ENCODE assay signal across 8 cellular contexts in the genomic region with DNA sequence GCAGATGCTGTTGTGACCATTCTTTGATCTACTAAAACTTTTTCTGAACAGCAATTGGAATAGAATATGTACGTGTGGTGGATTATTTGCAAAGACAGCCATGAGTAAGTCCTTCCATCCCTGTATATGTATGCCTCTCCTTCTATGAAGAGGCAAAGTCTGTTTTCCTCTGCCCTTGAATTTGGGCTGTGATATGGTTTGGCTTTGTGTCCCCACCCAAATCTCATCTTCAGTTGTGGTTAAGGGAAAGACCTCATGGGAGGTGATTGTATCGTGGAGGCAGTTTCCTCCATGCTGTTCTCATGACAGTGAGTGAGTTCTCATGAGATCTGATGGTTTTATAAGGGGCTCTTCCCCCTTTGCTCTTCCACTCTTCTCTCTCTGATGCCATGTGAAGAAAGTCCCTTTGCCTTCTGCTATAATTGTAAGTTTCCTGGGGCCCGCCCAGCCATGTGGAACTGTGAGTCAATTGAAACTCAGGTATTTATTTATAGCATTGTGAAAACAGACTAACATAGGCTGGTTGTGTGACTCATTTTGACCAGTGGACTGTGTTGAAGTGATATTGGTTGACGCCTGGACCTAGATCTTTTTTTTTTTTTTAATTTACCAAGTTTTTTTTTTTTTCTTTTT.
DNase-seq lines count a peak whose midpoint lies in the region; ATAC-seq lines count a peak whose summit lies in the region.

No MANE protein-coding gene starts in this region.

- peak; percentile 41 for DNase-seq in activated CD4-positive, CD25-positive, alpha-beta regulatory T cell treated with anti-CD3 and anti-CD28 coated beads, Interleukin-2, amount 50 U/mL, for 72 hours
- DNase-seq in iris pigment epithelial cell (ENCODE audit: low read depth) (peak; percentile 65), SW480 (ENCODE audit: low spot score) (no peak), NCI-H146 (lab: John Stamatoyannopoulos, UW) (no peak), hepatic stellate cell (ENCODE audit: low spot score) (no peak), NCI-H526 (lab: John Stamatoyannopoulos, UW) (no peak)

- peak; percentile 99 for ATAC-seq in GM18868 (IDR thresholded peaks at IDR 0.05; ENCODE audit: unreplicated experiment)
- peak; percentile 94 for ATAC-seq in HG02885 (IDR thresholded peaks at IDR 0.05; ENCODE audit: poor library complexity, unreplicated experiment)

Comparison
In these comparisons a context has a peak if more than half of its experiments do, and no peak if none do; other contexts are left out.
1. DNase-seq: peak in activated CD4-positive, CD25-positive, alpha-beta regulatory T cell treated with anti-CD3 and anti-CD28 coated beads, Interleukin-2, amount 50 U/mL, for 72 hours (single experiment) and iris pigment epithelial cell (single experiment); none in SW480 (single experiment), NCI-H146 (single experiment), hepatic stellate cell (single experiment) and NCI-H526 (0 of 2).